37 cellular contexts compared by ENCODE assay signal in genomic region chr2:185821467-185821866, GRCh38.
"Had no signal": no experiment of that assay in that cellular context is flagged by ENCODE, and none has a peak within 500 bp of the region (broad histone marks: within the 10 kb centered on the region; RNA-seq: fewer than 3 reads in every experiment).

No MANE protein-coding gene starts in this region.

- H3K27me3 Mint-ChIP-seq: activated CD4-positive, alpha-beta memory T cell treated with anti-CD3 and anti-CD28 coated beads, Interleukin-2, amount 10 ng/mL, durations not matched to agents 7 days and 5 days; activated CD4-positive, alpha-beta T cell treated with anti-CD3 and anti-CD28 coated beads for 36 hours; activated CD4-positive, alpha-beta T cell treated with anti-CD3 and anti-CD28 coated beads, Interleukin-2, amount 10 ng/mL, durations not matched to agents 7 days and 5 days; activated CD8-positive, alpha-beta memory T cell treated with anti-CD3 and anti-CD28 coated beads, Interleukin-2, amount 10 ng/mL, durations not matched to agents 7 days and 5 days; activated naive CD4-positive, alpha-beta T cell treated with anti-CD3 and anti-CD28 coated beads, Interleukin-2, amount 10 ng/mL, durations not matched to agents 7 days and 5 days; activated naive CD4-positive, alpha-beta T cell treated with anti-CD3 and anti-CD28 coated beads, Interleukin-2, amount 50 U/mL, for 24 hours; activated naive CD8-positive, alpha-beta T cell; activated naive CD8-positive, alpha-beta T cell treated with anti-CD3 and anti-CD28 coated beads, Interleukin-2, amount 10 ng/mL, durations not matched to agents 7 days and 5 days; activated naive CD8-positive, alpha-beta T cell treated with anti-CD3 and anti-CD28 coated beads, Interleukin-2, amount 50 U/mL, for 24 hours; activated T-cell treated with anti-CD3 and anti-CD28 coated beads, Interleukin-2, amount 50 U/mL, for 24 hours; brain; central memory CD8-positive, alpha-beta T cell had no signal

- H3K4me3 Mint-ChIP-seq: activated CD4-positive, alpha-beta memory T cell treated with anti-CD3 and anti-CD28 coated beads, Interleukin-2, amount 10 ng/mL, durations not matched to agents 7 days and 5 days; activated CD4-positive, alpha-beta T cell treated with anti-CD3 and anti-CD28 coated beads for 36 hours; activated CD4-positive, alpha-beta T cell treated with anti-CD3 and anti-CD28 coated beads, Interleukin-2, amount 10 ng/mL, durations not matched to agents 7 days and 5 days; activated CD8-positive, alpha-beta memory T cell treated with anti-CD3 and anti-CD28 coated beads, Interleukin-2, amount 10 ng/mL, durations not matched to agents 7 days and 5 days; activated CD8-positive, alpha-beta T cell treated with anti-CD3 and anti-CD28 coated beads, Interleukin-2, amount 10 ng/mL, durations not matched to agents 7 days and 5 days; activated naive CD4-positive, alpha-beta T cell treated with anti-CD3 and anti-CD28 coated beads, Interleukin-2, amount 10 ng/mL, durations not matched to agents 7 days and 5 days; activated naive CD4-positive, alpha-beta T cell treated with anti-CD3 and anti-CD28 coated beads, Interleukin-2, amount 50 U/mL, for 24 hours; activated naive CD8-positive, alpha-beta T cell; activated naive CD8-positive, alpha-beta T cell treated with anti-CD3 and anti-CD28 coated beads, Interleukin-2, amount 10 ng/mL, durations not matched to agents 7 days and 5 days; activated naive CD8-positive, alpha-beta T cell treated with anti-CD3 and anti-CD28 coated beads, Interleukin-2, amount 50 U/mL, for 24 hours; activated T-cell treated with anti-CD3 and anti-CD28 coated beads, Interleukin-2, amount 50 U/mL, for 24 hours; brain; central memory CD8-positive, alpha-beta T cell; T-helper 1 cell treated with Interleukin-12 subunit alpha and Interleukin-12 subunit beta and Interleukin-4 antibody, amounts not matched to agents 30 μg/mL and 1 μg/mL, for 36 hours; T-helper 2 cell treated with Interferon-gamma antibody and Interleukin-4, amounts not matched to agents 5 μg/mL and 100 μg/mL, for 36 hours had no signal

- H3K9me3 Mint-ChIP-seq: activated CD4-positive, alpha-beta memory T cell treated with anti-CD3 and anti-CD28 coated beads, Interleukin-2, amount 10 ng/mL, durations not matched to agents 7 days and 5 days; activated CD4-positive, alpha-beta T cell treated with anti-CD3 and anti-CD28 coated beads, Interleukin-2, amount 10 ng/mL, durations not matched to agents 7 days and 5 days had no signal

- H3K4me1 ChIP-seq: ascending aorta had no signal

- ATAC-seq: activated CD4-positive, alpha-beta T cell treated with anti-CD3 and anti-CD28 coated beads for 36 hours; activated CD4-positive, CD25-positive, alpha-beta regulatory T cell treated with anti-CD3 and anti-CD28 coated beads, Interleukin-2, amount 50 U/mL, for 24 hours; activated CD8-positive, alpha-beta memory T cell treated with anti-CD3 and anti-CD28 coated beads, Interleukin-2, amount 10 ng/mL, durations not matched to agents 7 days and 5 days; activated CD8-positive, alpha-beta T cell treated with anti-CD3 and anti-CD28 coated beads, Interleukin-2, amount 10 ng/mL, durations not matched to agents 7 days and 5 days; activated naive CD8-positive, alpha-beta T cell treated with anti-CD3 and anti-CD28 coated beads, Interleukin-2, amount 50 U/mL, for 24 hours had no signal

- H3K27ac Mint-ChIP-seq: activated CD4-positive, alpha-beta memory T cell treated with anti-CD3 and anti-CD28 coated beads, Interleukin-2, amount 10 ng/mL, durations not matched to agents 7 days and 5 days; activated CD4-positive, alpha-beta T cell treated with anti-CD3 and anti-CD28 coated beads for 36 hours; activated CD4-positive, alpha-beta T cell treated with anti-CD3 and anti-CD28 coated beads, Interleukin-2, amount 10 ng/mL, durations not matched to agents 7 days and 5 days; activated CD8-positive, alpha-beta memory T cell treated with anti-CD3 and anti-CD28 coated beads, Interleukin-2, amount 10 ng/mL, durations not matched to agents 7 days and 5 days; activated CD8-positive, alpha-beta T cell treated with anti-CD3 and anti-CD28 coated beads, Interleukin-2, amount 10 ng/mL, durations not matched to agents 7 days and 5 days; activated naive CD4-positive, alpha-beta T cell treated with anti-CD3 and anti-CD28 coated beads, Interleukin-2, amount 10 ng/mL, durations not matched to agents 7 days and 5 days; activated naive CD4-positive, alpha-beta T cell treated with anti-CD3 and anti-CD28 coated beads, Interleukin-2, amount 50 U/mL, for 24 hours; activated naive CD8-positive, alpha-beta T cell; activated naive CD8-positive, alpha-beta T cell treated with anti-CD3 and anti-CD28 coated beads, Interleukin-2, amount 10 ng/mL, durations not matched to agents 7 days and 5 days; activated naive CD8-positive, alpha-beta T cell treated with anti-CD3 and anti-CD28 coated beads, Interleukin-2, amount 50 U/mL, for 24 hours; activated T-cell treated with anti-CD3 and anti-CD28 coated beads, Interleukin-2, amount 50 U/mL, for 24 hours; activated T-helper 2 cell treated with anti-CD3 and anti-CD28 coated beads, Interferon-gamma antibody, Interleukin-2, Interleukin-4, amounts not matched to agents 10 μg/mL and 5 μg/mL and 100 μg/mL, durations not matched to agents 14 hours and 24 hours and 36 hours; brain; T-helper 1 cell treated with Interleukin-12 subunit alpha and Interleukin-12 subunit beta and Interleukin-4 antibody, amounts not matched to agents 30 μg/mL and 1 μg/mL, for 36 hours; T-helper 2 cell treated with Interferon-gamma antibody and Interleukin-4, amounts not matched to agents 5 μg/mL and 100 μg/mL, for 36 hours had no signal

- DNase-seq: activated CD4-positive, alpha-beta memory T cell treated with anti-CD3 and anti-CD28 coated beads, Interleukin-2, amount 10 ng/mL, durations not matched to agents 7 days and 5 days; activated CD4-positive, alpha-beta T cell treated with anti-CD3 and anti-CD28 coated beads for 1 hour; activated CD4-positive, alpha-beta T cell treated with anti-CD3 and anti-CD28 coated beads for 36 hours; activated CD4-positive, alpha-beta T cell treated with anti-CD3 and anti-CD28 coated beads for 48 hours; activated CD4-positive, alpha-beta T cell treated with anti-CD3 and anti-CD28 coated beads, Interleukin-2, amount 10 ng/mL, durations not matched to agents 7 days and 5 days; activated CD4-positive, alpha-beta T cell treated with anti-CD3 and anti-CD28 coated beads, Interleukin-2, amount 50 U/mL, for 48 hours; activated CD4-positive, CD25-positive, alpha-beta regulatory T cell; activated CD8-positive, alpha-beta memory T cell treated with anti-CD3 and anti-CD28 coated beads for 24 hours; activated CD8-positive, alpha-beta memory T cell treated with anti-CD3 and anti-CD28 coated beads, Interleukin-2, amount 10 ng/mL, durations not matched to agents 7 days and 5 days; activated CD8-positive, alpha-beta memory T cell treated with anti-CD3 and anti-CD28 coated beads, Interleukin-2, amount 50 U/mL, for 48 hours; activated CD8-positive, alpha-beta T cell treated with anti-CD3 and anti-CD28 coated beads, Interleukin-2, amount 10 ng/mL, durations not matched to agents 7 days and 5 days; activated effector memory CD4-positive, alpha-beta T cell treated with Interleukin-2 at 50 U/mL for 16 hours; activated gamma-delta T cell; activated naive CD4-positive, alpha-beta T cell treated with anti-CD3 and anti-CD28 coated beads, Interleukin-2, amount 10 ng/mL, durations not matched to agents 7 days and 5 days; activated naive CD4-positive, alpha-beta T cell treated with Interleukin-2 at 50 U/mL for 16 hours; activated naive CD8-positive, alpha-beta T cell treated with anti-CD3 and anti-CD28 coated beads, Interleukin-2, amount 10 ng/mL, durations not matched to agents 7 days and 5 days; activated naive CD8-positive, alpha-beta T cell treated with anti-CD3 and anti-CD28 coated beads, Interleukin-2, amount 50 U/mL, for 24 hours; activated T-cell treated with anti-CD3 and anti-CD28 coated beads, Interleukin-2, amount 50 U/mL, for 24 hours; activated T-cell treated with anti-CD3 and anti-CD28 coated beads, Interleukin-2, amount 50 U/mL, for 48 hours; amygdala; anterior cingulate cortex; caudate nucleus; cerebellar nuclear complex; T-helper 1 cell; T-helper 2 cell; T-helper 9 cell had no signal

- H3K27ac ChIP-seq: ascending aorta, cardiac muscle cell, VCaP had no signal

- H3K4me3 ChIP-seq: ascending aorta, cardiac muscle cell had no signal

- H3K36me3 ChIP-seq: ascending aorta, cardiac muscle cell had no signal

- H3K27me3 ChIP-seq: ascending aorta, cardiac muscle cell had no signal

- H3K4me1 Mint-ChIP-seq: activated CD4-positive, alpha-beta memory T cell treated with anti-CD3 and anti-CD28 coated beads, Interleukin-2, amount 10 ng/mL, durations not matched to agents 7 days and 5 days; activated CD4-positive, alpha-beta T cell treated with anti-CD3 and anti-CD28 coated beads for 36 hours; activated CD4-positive, alpha-beta T cell treated with anti-CD3 and anti-CD28 coated beads, Interleukin-2, amount 10 ng/mL, durations not matched to agents 7 days and 5 days; activated CD8-positive, alpha-beta memory T cell treated with anti-CD3 and anti-CD28 coated beads, Interleukin-2, amount 10 ng/mL, durations not matched to agents 7 days and 5 days; activated naive CD4-positive, alpha-beta T cell treated with anti-CD3 and anti-CD28 coated beads, Interleukin-2, amount 10 ng/mL, durations not matched to agents 7 days and 5 days; activated naive CD4-positive, alpha-beta T cell treated with anti-CD3 and anti-CD28 coated beads, Interleukin-2, amount 50 U/mL, for 24 hours; activated naive CD8-positive, alpha-beta T cell treated with anti-CD3 and anti-CD28 coated beads, Interleukin-2, amount 10 ng/mL, durations not matched to agents 7 days and 5 days; activated naive CD8-positive, alpha-beta T cell treated with anti-CD3 and anti-CD28 coated beads, Interleukin-2, amount 50 U/mL, for 24 hours; brain; central memory CD8-positive, alpha-beta T cell had no signal

- H3K36me3 Mint-ChIP-seq: activated CD8-positive, alpha-beta memory T cell treated with anti-CD3 and anti-CD28 coated beads, Interleukin-2, amount 10 ng/mL, durations not matched to agents 7 days and 5 days; activated naive CD4-positive, alpha-beta T cell treated with anti-CD3 and anti-CD28 coated beads, Interleukin-2, amount 10 ng/mL, durations not matched to agents 7 days and 5 days; activated naive CD8-positive, alpha-beta T cell treated with anti-CD3 and anti-CD28 coated beads, Interleukin-2, amount 10 ng/mL, durations not matched to agents 7 days and 5 days had no signal
